ENCODE assay signal across 9 cellular contexts in genomic region chr13:36767276-36767675, GRCh38.
"Had no signal": no experiment of that assay in that cellular context is flagged by ENCODE, and none has a peak within 500 bp of the region (broad histone marks: within the 10 kb centered on the region; RNA-seq: fewer than 3 reads in every experiment).

No MANE protein-coding gene starts in this region.

- H3K27ac ChIP-seq: GM23248, HL-60 had no signal

- FAIRE-seq: K562 had no signal

- H3K9ac ChIP-seq: GM23248 had no signal

- H3K4me1 ChIP-seq: HAP-1 had no signal

- H3K36me3 ChIP-seq: HAP-1 had no signal

- H2AFZ ChIP-seq: GM23248 had no signal

- DNase-seq: GM23248, GOT3, H7, IMR-90, KG1 had no signal

- H3K4me3 ChIP-seq: GM23248, HAP-1, K562 had no signal

- ATAC-seq: HCT116, K562 had no signal

- H3K9me3 ChIP-seq: HAP-1 had no signal
